Comparison of ENCODE assay signal across 11 cellular contexts in genomic region chr10:70671619-70672164, GRCh38. TPM values are rescaled to one million over a fixed set of nuclear protein-coding genes. Genes with fewer than 3 reads are reported as not detected.
DNase-seq lines count a peak whose midpoint lies in the region; ATAC-seq and TF ChIP-seq lines count a peak whose summit lies in the region.
"Had no signal": no experiment of that assay in that cellular context is flagged by ENCODE, and none has a peak within 500 bp of the region (broad histone marks: within the 10 kb centered on the region; RNA-seq: fewer than 3 reads in every experiment).

No MANE protein-coding gene starts in this region.

- no peak overlapping the region for H4K91ac ChIP-seq in neuronal stem cell (ENCODE audit: low read depth, low read length, poor library complexity)

- H2BK15ac ChIP-seq in neuronal stem cell (ENCODE audit: low read length) = no peak overlapping the region

- no peak for TF ChIP-seq POLR2A in esophagus muscularis mucosa (IDR thresholded peaks at IDR 0.05; ENCODE audit: low read depth)

- no peaks in the 10 kb centered on the region for H3K36me3 Mint-ChIP-seq in CD4-positive, alpha-beta memory T cell

- H3K4me3 ChIP-seq in CD4-positive, alpha-beta memory T cell (ENCODE audit: low read length in 2 of 2) = no peak overlapping the region
- H3K4me3 ChIP-seq in PC-3 (ENCODE audit: low read length) (peak overlapping the region; percentile 60), esophagus muscularis mucosa (peak overlapping the region; percentile 48 to 59 (median 52)), neuronal stem cell (ENCODE audit: low read length in 2 of 2) (peak overlapping the region; percentile 37 to 77)

- H2BK12ac ChIP-seq in neuronal stem cell (ENCODE audit: low read length) = no peak overlapping the region

- H3K4me1 Mint-ChIP-seq in CD4-positive, alpha-beta memory T cell = peaks cover 4 to 11% (median 8%) of the 10 kb centered on the region in 4 donors

- H3K36me3 ChIP-seq in CD4-positive, alpha-beta memory T cell (ENCODE audit: insufficient read depth, low read length) = no peaks in the 10 kb centered on the region
- no peaks in the 10 kb centered on the region for H3K36me3 ChIP-seq in PC-3 (ENCODE audit: low read depth, low read length)
- no peaks in the 10 kb centered on the region for H3K36me3 ChIP-seq in esophagus muscularis mucosa
- H3K36me3 ChIP-seq in neuronal stem cell (replicated peaks in 1 of 2; ENCODE audit: control insufficient read depth in 2 of 2, insufficient read depth in 2 of 2, low read length in 2 of 2) = no peaks in the 10 kb centered on the region
- H3K36me3 ChIP-seq: ovary had no signal

- TF ChIP-seq EP300 in esophagus muscularis mucosa (IDR thresholded peaks at IDR 0.05) = no peak

- H3K4me2 ChIP-seq in PC-3 (ENCODE audit: low read length) = peak overlapping the region; percentile 78
- peak overlapping the region; percentile 85 for H3K4me2 ChIP-seq in neuronal stem cell (ENCODE audit: insufficient read depth, low read length, poor library complexity, severe bottlenecking)

- H2BK120ac ChIP-seq in neuronal stem cell (ENCODE audit: low read depth, low read length) = no peak overlapping the region

- H3K79me1 ChIP-seq in neuronal stem cell (ENCODE audit: low read depth, low read length) = no peaks in the 10 kb centered on the region

- H2AK5ac ChIP-seq in neuronal stem cell (ENCODE audit: low read depth, low read length) = no peak overlapping the region

- H2BK5ac ChIP-seq in neuronal stem cell (ENCODE audit: low read length) = no peak overlapping the region

- no peak overlapping the region for H3K4ac ChIP-seq in neuronal stem cell (ENCODE audit: low read length)

- H3K4me3 Mint-ChIP-seq in CD4-positive, alpha-beta memory T cell = peak overlapping the region in 6 of 8 donors; percentile 20 to 62 (median 55)

- intact Hi-C loops in CD4-positive, alpha-beta memory T cell (cut with micrococcal nuclease) = no loop called here
- intact Hi-C loops in PC-3 (cut with micrococcal nuclease) = no loop called here
- intact Hi-C loops in esophagus muscularis mucosa (cut with DNase I) = no loop called here

- no peak overlapping the region for H3K27ac Mint-ChIP-seq in CD4-positive, alpha-beta memory T cell

- CTCF ChIA-PET in CD4-positive, alpha-beta memory T cell (lab: Charles Lee; ENCODE audit: partially characterized antibody) = no interaction called here
- CTCF ChIA-PET in PC-3 (lab: Charles Lee) (interaction anchor here (0.7 kb wide), 1 partner anchor 123 kb away, joined by 14 read pairs; no protein-coding TSS in a partner anchor), RWPE1 (lab: Yijun Ruan, JAX) (no interaction called here)

- no peaks in the 10 kb centered on the region for H4K20me1 ChIP-seq in PC-3 (ENCODE audit: low read length)

- POLR2A ChIA-PET in CD4-positive, alpha-beta memory T cell (lab: Charles Lee; ENCODE audit: partially characterized antibody) = no interaction called here
- POLR2A ChIA-PET in PC-3 (lab: Charles Lee; ENCODE audit: unreplicated experiment) = no interaction called here
- POLR2A ChIA-PET in RWPE1 (lab: Yijun Ruan, JAX; ENCODE audit: low non-redundant PET) = no interaction called here

- peaks cover 5% of the 10 kb centered on the region for H3K27me3 ChIP-seq in CD4-positive, alpha-beta memory T cell (ENCODE audit: insufficient read depth, low read length)
- no peaks in the 10 kb centered on the region for H3K27me3 ChIP-seq in PC-3 (ENCODE audit: low read length)
- H3K27me3 ChIP-seq in esophagus muscularis mucosa = peaks cover 0 to 53% (median 3%) of the 10 kb centered on the region in 4 donors
- peaks cover 0 to 63% (median 24%) of the 10 kb centered on the region in 3 experiments for H3K27me3 ChIP-seq in neuronal stem cell (ENCODE audit: control insufficient read depth in 3 of 3, insufficient read depth in 3 of 3, low read depth in 1 of 3, low read length in 3 of 3)
- H3K27me3 ChIP-seq: ovary had no signal

- peaks cover 25 to 31% of the 10 kb centered on the region in 2 donors for H3K27me3 Mint-ChIP-seq in CD4-positive, alpha-beta memory T cell

- peaks cover 0 to 4% (median 0%) of the 10 kb centered on the region in 8 donors for H3K9me3 Mint-ChIP-seq in CD4-positive, alpha-beta memory T cell

- no peak overlapping the region for H3K14ac ChIP-seq in neuronal stem cell (ENCODE audit: low read length)

- H4K8ac ChIP-seq in neuronal stem cell (ENCODE audit: low read depth, low read length) = no peak overlapping the region

- BruUV-seq in PC-3 (replicated peaks; lab: Mats Ljungman, UMichigan) = no TSS peak

- H2AFZ ChIP-seq in PC-3 (ENCODE audit: low read length) (0 out of 2 replicates have a peak overlapping the region, but pooled peaks have one; percentile 39), neuronal stem cell (ENCODE audit: low read length) (peak overlapping the region; percentile 82)

- no peaks in the 10 kb centered on the region for H3F3A ChIP-seq in PC-3 (ENCODE audit: low read length, unreplicated experiment)

- H3K18ac ChIP-seq in neuronal stem cell (ENCODE audit: low read length) = no peak overlapping the region

- ATAC-seq in PC-3 (no peak), GM18517 (IDR thresholded peaks at IDR 0.05; ENCODE audit: unreplicated experiment) (no peak), GM21390 (IDR thresholded peaks at IDR 0.05; ENCODE audit: unreplicated experiment) (no peak), GM18867 (IDR thresholded peaks at IDR 0.05; ENCODE audit: unreplicated experiment) (no peak)

- H3K27ac ChIP-seq in CD4-positive, alpha-beta memory T cell (ENCODE audit: low read depth, low read length) = no peak overlapping the region
- H3K27ac ChIP-seq in PC-3 (ENCODE audit: low read length) (no peak overlapping the region), esophagus muscularis mucosa (replicated peaks in 1 of 4) (no peak overlapping the region), neuronal stem cell (replicated peaks; ENCODE audit: low read length) (no peak overlapping the region), RWPE1 (no peak overlapping the region)
- H3K27ac ChIP-seq: ovary had no signal

- no peak overlapping the region for H3K23ac ChIP-seq in neuronal stem cell (ENCODE audit: low read depth, low read length, poor library complexity)

- H3K79me2 ChIP-seq in PC-3 (ENCODE audit: low read length) = no peaks in the 10 kb centered on the region

- TF ChIP-seq CTCF in PC-3 (conservative IDR thresholded peaks at IDR 0.05; ENCODE audit: low read depth, low read length) (peak; percentile 29; the same call in 1 of the 2 replicates), esophagus muscularis mucosa (IDR thresholded peaks at IDR 0.05) (no peak), RWPE1 (conservative IDR thresholded peaks at IDR 0.05; ENCODE audit: low read depth) (no peak)

- H3K4me1 ChIP-seq in CD4-positive, alpha-beta memory T cell (ENCODE audit: insufficient read depth, low read length) = no peaks in the 10 kb centered on the region
- H3K4me1 ChIP-seq in PC-3 (ENCODE audit: insufficient read depth, low read length) (peaks cover 26% of the 10 kb centered on the region), esophagus muscularis mucosa (peaks cover 16 to 35% (median 23%) of the 10 kb centered on the region in 4 donors), neuronal stem cell (ENCODE audit: control insufficient read depth in 2 of 2, insufficient read depth in 1 of 2, low read depth in 1 of 2, low read length in 2 of 2) (peaks cover 2 to 4% of the 10 kb centered on the region in 2 donors)

- H3K9me3 ChIP-seq in CD4-positive, alpha-beta memory T cell (ENCODE audit: control insufficient read depth in 1 of 2, low read length in 2 of 2) = no peaks in the 10 kb centered on the region
- H3K9me3 ChIP-seq in PC-3 (ENCODE audit: low read length) = no peaks in the 10 kb centered on the region
- no peaks in the 10 kb centered on the region for H3K9me3 ChIP-seq in esophagus muscularis mucosa
- H3K9me3 ChIP-seq in neuronal stem cell (replicated peaks in 1 of 2; ENCODE audit: control insufficient read depth in 2 of 2, insufficient read depth in 1 of 2, low read depth in 1 of 2, low read length in 2 of 2) = no peaks in the 10 kb centered on the region
- H3K9me3 ChIP-seq: ovary had no signal

- H3K9ac ChIP-seq in PC-3 (ENCODE audit: low read length) (no peak overlapping the region), neuronal stem cell (ENCODE audit: low read depth, low read length, poor library complexity) (no peak overlapping the region)

- no peak for DNase-seq in CD4-positive, alpha-beta memory T cell
- DNase-seq in PC-3 (no peak), esophagus muscularis mucosa (ENCODE audit: extremely low spot score) (no peak), neuronal stem cell (ENCODE audit: low spot score) (no peak), RWPE1 (ENCODE audit: low spot score) (no peak)
- DNase-seq: GOT3, T-helper 9 cell had no signal

- WGBS in esophagus muscularis mucosa = 43% methylated on average over 2 of the region's 5 CpGs
- no CpG with 5 or more reads among the region's 5 CpGs for WGBS in neuronal stem cell (ENCODE audit: extremely low coverage in 2 of 2, insufficient read length in 2 of 2, insufficient replicate concordance in 1 of 2), 2 donors

- H3K9me2 ChIP-seq in PC-3 (replicated peaks; ENCODE audit: low read length) = no peaks in the 10 kb centered on the region

RNA-seq across cellular contexts. Expression of gene ADAMTS14, which starts 0.6 kb away (rescaled TPM):
- not detected for total RNA-seq in CD4-positive, alpha-beta memory T cell
- not detected for polyA plus RNA-seq in CD4-positive, alpha-beta memory T cell
- total RNA-seq in PC-3 (2014; rRNA removed) = 0.91 and 1.4 TPM in 2 replicates
- total RNA-seq in esophagus muscularis mucosa = under 1 TPM in 2 of 4 donors, not detected in 2; 0.13 to 0.50 TPM
- 0.21 TPM for polyA plus RNA-seq in neuronal stem cell (2013, experiment 1 of 2)
- polyA plus RNA-seq in neuronal stem cell (2013, experiment 2 of 2) = 0.19 TPM

Comparison
In these comparisons a context has a peak if more than half of its experiments do, and no peak if none do; other contexts are left out.
1. H3K4me3 ChIP-seq: peak in PC-3 (single experiment), esophagus muscularis mucosa (4 of 4) and neuronal stem cell (2 of 2); none in CD4-positive, alpha-beta memory T cell (0 of 2).